8 cellular contexts compared by ENCODE assay signal in genomic region chr2:37168217-37168981, GRCh38. TPM values are rescaled to one million over a fixed set of nuclear protein-coding genes. Genes with fewer than 3 reads are reported as not detected.
A peak's percentile ranks its signal among the peaks of the same experiment; 100 is the strongest.
DNase-seq lines count a peak whose midpoint lies in the region; ATAC-seq, FAIRE-seq and TF ChIP-seq lines count a peak whose summit lies in the region.

No MANE protein-coding gene starts in this region.

- H3K36me3 Mint-ChIP-seq in endodermal cell (ENCODE audit: low read depth) (no peaks in the 10 kb centered on the region), mesothelial cell of epicardium (peaks cover 8% of the 10 kb centered on the region)

- H3K9me3 ChIP-seq in endodermal cell (ENCODE audit: control insufficient read depth, low read length) = peaks cover 22% of the 10 kb centered on the region

- H3K27me3 ChIP-seq in ACC112 (ENCODE audit: insufficient read depth, low read length) (no peaks in the 10 kb centered on the region), endodermal cell (ENCODE audit: control insufficient read depth, insufficient read depth, low read length, poor library complexity, severe bottlenecking) (no peaks in the 10 kb centered on the region)

- no peak overlapping the region for H3K9ac ChIP-seq in endodermal cell (ENCODE audit: extremely low read depth, low read length, poor library complexity, severe bottlenecking)

- H2AFZ ChIP-seq in ACC112 (ENCODE audit: low read length, unreplicated experiment) = peak overlapping the region; percentile 96

- WGBS in endodermal cell (ENCODE audit: insufficient coverage in 1 of 2, insufficient read length in 1 of 2), 2 experiments = 56 to 76% methylated on average over 12 to 17 of the region's 17 CpGs

- no peaks in the 10 kb centered on the region for H3K79me2 ChIP-seq in ACC112 (ENCODE audit: control insufficient read depth, insufficient read depth, low read length, unreplicated experiment)

- H3K4me3 ChIP-seq in ACC112 (ENCODE audit: low read depth, low read length) = no peak overlapping the region
- no peak overlapping the region for H3K4me3 ChIP-seq in endodermal cell (ENCODE audit: low read length)

- H3K9me3 Mint-ChIP-seq in endodermal cell (peaks cover 29% of the 10 kb centered on the region), mesothelial cell of epicardium (peaks cover 13% of the 10 kb centered on the region)

- H3K36me3 ChIP-seq in ACC112 (ENCODE audit: insufficient read depth, low read length) (no peaks in the 10 kb centered on the region), endodermal cell (ENCODE audit: control insufficient read depth, insufficient read depth, low read length) (no peaks in the 10 kb centered on the region)

- H3K4me1 Mint-ChIP-seq in endodermal cell = no peaks in the 10 kb centered on the region
- H3K4me1 Mint-ChIP-seq in mesothelial cell of epicardium = peaks cover 5% of the 10 kb centered on the region

- H3K4me3 Mint-ChIP-seq in endodermal cell (no peak overlapping the region), mesothelial cell of epicardium (no peak overlapping the region)

- DNase-seq in KBM-7 (peak; percentile 61), endodermal cell (peak; percentile 65), mesothelial cell of epicardium (ENCODE audit: low spot score in 2 of 2, unreplicated experiment in 2 of 2) (no peak)

- H3K27ac ChIP-seq in ACC112 (ENCODE audit: low read depth, low read length) (peak overlapping the region; percentile 56), endodermal cell (ENCODE audit: low read depth, low read length) (no peak overlapping the region)

- H3K27ac Mint-ChIP-seq in endodermal cell = no peak overlapping the region
- H3K27ac Mint-ChIP-seq in mesothelial cell of epicardium = no peak overlapping the region

- peaks cover 10% of the 10 kb centered on the region for H3K4me1 ChIP-seq in ACC112 (ENCODE audit: control insufficient read depth, insufficient read depth, low read length, unreplicated experiment)
- H3K4me1 ChIP-seq in endodermal cell (ENCODE audit: control insufficient read depth, insufficient read depth, low read length) = no peaks in the 10 kb centered on the region

- TF ChIP-seq CTCF in endodermal cell (conservative IDR thresholded peaks at IDR 0.05) (peak; percentile 94), mesothelial cell of epicardium (IDR thresholded peaks at IDR 0.05; ENCODE audit: unreplicated experiment) (peak; percentile 68)

- in situ Hi-C loops in KBM-7 (cut with MboI; ENCODE audit: low pct_unique_long_range_greater_than_20kb, low sequenced_read_pairs) = no loop called here

- peak; percentile 95 for FAIRE-seq in G401.6 (lab: Jason Lieb, UNC)

- H3K27me3 Mint-ChIP-seq in endodermal cell (ENCODE audit: insufficient read depth) = no peaks in the 10 kb centered on the region
- H3K27me3 Mint-ChIP-seq in mesothelial cell of epicardium (ENCODE audit: low read depth) = no peaks in the 10 kb centered on the region

- ATAC-seq in SK-N-SH treated with all-trans-retinoic acid at 6 μM for 48 hours (peak; percentile 98), HG02571 (IDR thresholded peaks at IDR 0.05; ENCODE audit: unreplicated experiment) (no peak), GM21526 (IDR thresholded peaks at IDR 0.05; ENCODE audit: low FRiP score, unreplicated experiment) (no peak)

TF ChIP-seq in SK-N-SH treated with all-trans-retinoic acid at 6 μM for 48 hours, 23 proteins besides CTCF, POLR2A, EP300 and RAD21:
- TF ChIP-seq BACH2 (CRISPR knock-in tag; IDR thresholded peaks at IDR 0.05; ENCODE audit: borderline replicate concordance) (no peak), ZNF70 (CRISPR knock-in tag; IDR thresholded peaks at IDR 0.05) (no peak), ISL1 (CRISPR knock-in tag; IDR thresholded peaks at IDR 0.05) (no peak), CREB5 (CRISPR knock-in tag; IDR thresholded peaks at IDR 0.05; ENCODE audit: low read depth) (no peak), CSDC2 (CRISPR knock-in tag; IDR thresholded peaks at IDR 0.05) (no peak), PPARA (CRISPR knock-in tag; IDR thresholded peaks at IDR 0.05; ENCODE audit: borderline replicate concordance) (no peak), OSR1 (CRISPR knock-in tag; IDR thresholded peaks at IDR 0.05) (no peak), ZFP3 (CRISPR knock-in tag; IDR thresholded peaks at IDR 0.05) (no peak), POU6F1 (CRISPR knock-in tag; IDR thresholded peaks at IDR 0.05; ENCODE audit: borderline replicate concordance, low read depth) (no peak), TCF4 (CRISPR knock-in tag; IDR thresholded peaks at IDR 0.05; ENCODE audit: borderline replicate concordance) (no peak), SNAI2 (CRISPR knock-in tag; IDR thresholded peaks at IDR 0.05) (no peak), GLIS3 (CRISPR knock-in tag; IDR thresholded peaks at IDR 0.05) (no peak), RARB (CRISPR knock-in tag; IDR thresholded peaks at IDR 0.05) (no peak), ZFP30 (CRISPR knock-in tag; IDR thresholded peaks at IDR 0.05) (no peak), ZNF8 (CRISPR knock-in tag; IDR thresholded peaks at IDR 0.05) (no peak), ZC3H10 (CRISPR knock-in tag; IDR thresholded peaks at IDR 0.05) (no peak), ARNTL (CRISPR knock-in tag; IDR thresholded peaks at IDR 0.05; ENCODE audit: borderline replicate concordance, low read depth) (no peak), ESRRG (CRISPR knock-in tag; IDR thresholded peaks at IDR 0.05) (no peak)

RNA-seq across cellular contexts. Expression of gene EIF2AK2, which starts 11.6 kb away (rescaled TPM):
- total RNA-seq in endodermal cell (10 to 100 TPM; 35.4 to 41.2 TPM), mesothelial cell of epicardium (65.7 to 66.8 TPM (median 66.7 TPM) in 3 replicates)
- 18.3 TPM for polyA plus RNA-seq in endodermal cell (2013, experiment 1 of 2)
- 20.7 TPM for polyA plus RNA-seq in endodermal cell (2013, experiment 2 of 2)

RNA-seq across cellular contexts. Expression of gene SULT6B1, which starts 20.1 kb away (rescaled TPM):
- total RNA-seq in endodermal cell (not detected), mesothelial cell of epicardium (not detected in 3 replicates)
- polyA plus RNA-seq in endodermal cell (2013, experiment 1 of 2) = not detected
- polyA plus RNA-seq in endodermal cell (2013, experiment 2 of 2) = not detected

RNA-seq across cellular contexts. Expression of gene CEBPZOS, which starts 27.9 kb away (rescaled TPM):
- 10 to 100 TPM in 1 of 2 donors, 1 to 10 TPM in 1; 4.4 to 11.8 TPM for total RNA-seq in endodermal cell
- 11.6 TPM for polyA plus RNA-seq in endodermal cell (2013, experiment 1 of 2)
- polyA plus RNA-seq in endodermal cell (2013, experiment 2 of 2) = 13.3 TPM
- not detected in 3 replicates for total RNA-seq in mesothelial cell of epicardium

Comparison
In these comparisons a context has a peak if more than half of its experiments do, and no peak if none do; other contexts are left out.
1. DNase-seq: peak in KBM-7 (single experiment) and endodermal cell (single experiment); none in mesothelial cell of epicardium (0 of 2).